ENCODE assay signal across 1 cellular context in genomic region chr4:122732329-122733026, GRCh38.
A peak's percentile ranks its signal among the peaks of the same experiment; 100 is the strongest.
TF ChIP-seq lines count a peak whose summit lies in the region.

TSS of gene BBS12 (plus strand) at chr4:122732704. CDS start at chr4:122741893, 9,189 bp downstream.

TF ChIP-seq in K562, 482 proteins besides CTCF, POLR2A, EP300 and RAD21 (continued from another document and continues in another):
- TF ChIP-seq MNT (conservative IDR thresholded peaks at IDR 0.05) (peak; percentile 62 to 83), RFX1 (IDR thresholded peaks at IDR 0.05) (peak; percentile 99), PBX2 (CRISPR knock-in tag; IDR thresholded peaks at IDR 0.05; ENCODE audit: low read depth) (peak; percentile 75), PBX2 (tag; conservative IDR thresholded peaks at IDR 0.05; ENCODE audit: low read depth) (peak; percentile 98), HMBOX1 (IDR thresholded peaks at IDR 0.05) (0 out of 2 replicates have a peak, but pooled peaks have one; percentile 14), CHD2 (IDR thresholded peaks at IDR 0.05; ENCODE audit: low read depth, low read length) (peak; percentile 79), NKRF (IDR thresholded peaks at IDR 0.05; ENCODE audit: borderline replicate concordance) (peak; percentile 95), HDAC1 (IDR thresholded peaks at IDR 0.05) (peak in 1 of 2 experiments; percentile 94; a peak in 2 of 4 replicates), MBD1 (CRISPR knock-in tag; IDR thresholded peaks at IDR 0.05) (no peak), KAT8 (IDR thresholded peaks at IDR 0.05; ENCODE audit: low read depth) (no peak), SIN3A (IDR thresholded peaks at IDR 0.05; ENCODE audit: borderline replicate concordance in 2 of 2, control insufficient read depth in 1 of 2, low read depth in 2 of 2, low read length in 2 of 2) (peak; percentile 77 to 98; a peak in 3 of 4 replicates), ZSCAN32 (CRISPR knock-in tag; IDR thresholded peaks at IDR 0.05) (no peak), CREB1 (IDR thresholded peaks at IDR 0.05) (peak; percentile 27; the same call in 1 of the 2 replicates), CREB1 (CRISPR knock-in tag; IDR thresholded peaks at IDR 0.05) (peak; percentile 64; the same call in 1 of the 2 replicates), CREM (IDR thresholded peaks at IDR 0.05; ENCODE audit: low read depth) (peak; percentile 78), FOXA1 (IDR thresholded peaks at IDR 0.05; ENCODE audit: borderline replicate concordance) (no peak), CBX3 (IDR thresholded peaks at IDR 0.05; ENCODE audit: borderline replicate concordance in 1 of 2, low read length in 2 of 2) (peak in 1 of 2 experiments; percentile 75; a peak in 1 of 3 replicates), RFX5 (IDR thresholded peaks at IDR 0.05; ENCODE audit: low read depth, low read length) (0 out of 2 replicates have a peak, but pooled peaks have one; percentile 31), MAFK (IDR thresholded peaks at IDR 0.05; ENCODE audit: low read length) (0 out of 2 replicates have a peak, but pooled peaks have one; percentile 3), ZNF395 (CRISPR knock-in tag; IDR thresholded peaks at IDR 0.05) (peak; percentile 42; the same call in 1 of the 2 replicates), THRA (IDR thresholded peaks at IDR 0.05) (no peak), KLF6 (CRISPR knock-in tag; IDR thresholded peaks at IDR 0.05; ENCODE audit: borderline replicate concordance) (no peak), PCBP1 (IDR thresholded peaks at IDR 0.05; ENCODE audit: low read depth, low read length, poor library complexity, severe bottlenecking) (no peak), ZKSCAN1 (IDR thresholded peaks at IDR 0.05; ENCODE audit: low read depth, low read length) (0 out of 2 replicates have a peak, but pooled peaks have one; percentile 40), DACH1 (IDR thresholded peaks at IDR 0.05; ENCODE audit: partially characterized antibody) (peak; percentile 97), XRCC5 (IDR thresholded peaks at IDR 0.05; ENCODE audit: low read depth, low read length) (no peak), YY1 (IDR thresholded peaks at IDR 0.05; ENCODE audit: borderline replicate concordance in 1 of 3, control insufficient read depth in 1 of 3, extremely low read depth in 1 of 3, insufficient read depth in 3 of 3, insufficient read length in 1 of 3, insufficient replicate concordance in 2 of 3, low read depth in 1 of 3, low read length in 2 of 3) (peak in 2 of 3 experiments; percentile 48 to 49), C11orf30 (IDR thresholded peaks at IDR 0.05; ENCODE audit: low read depth) (no peak), ZBTB11 (CRISPR knock-in tag; IDR thresholded peaks at IDR 0.05) (0 out of 6 replicates have a peak, but pooled peaks of 1 of the 3 experiments have one; percentile 15), NR2C1 (IDR thresholded peaks at IDR 0.05) (peak; percentile 18; the same call in 1 of the 2 replicates), NR2C1 (tag; IDR thresholded peaks at IDR 0.05) (no peak), EGR1 (conservative IDR thresholded peaks at IDR 0.05) (peak; percentile 63), ZNF589 (CRISPR knock-in tag; IDR thresholded peaks at IDR 0.05; ENCODE audit: low read depth) (no peak), MIER1 (IDR thresholded peaks at IDR 0.05; ENCODE audit: low read depth) (no peak), KDM5B (IDR thresholded peaks at IDR 0.05; ENCODE audit: insufficient replicate concordance, low read depth, low read length) (peak; percentile 49), SP1 (CRISPR knock-in tag; IDR thresholded peaks at IDR 0.05) (peak; percentile 54; the same call in 1 of the 2 replicates), POLR2G (IDR thresholded peaks at IDR 0.05; ENCODE audit: low read depth, low read length) (peak; percentile 78), NR1H2 (CRISPR knock-in tag; IDR thresholded peaks at IDR 0.05) (0 out of 2 replicates have a peak, but pooled peaks have one; percentile 35), ASH1L (IDR thresholded peaks at IDR 0.05; ENCODE audit: borderline replicate concordance, low read depth, partially characterized antibody) (peak; percentile 89), RBM15 (IDR thresholded peaks at IDR 0.05; ENCODE audit: insufficient read depth, low read length) (no peak)
